Comparison of ENCODE assay signal across 23 cellular contexts in the genomic region with DNA sequence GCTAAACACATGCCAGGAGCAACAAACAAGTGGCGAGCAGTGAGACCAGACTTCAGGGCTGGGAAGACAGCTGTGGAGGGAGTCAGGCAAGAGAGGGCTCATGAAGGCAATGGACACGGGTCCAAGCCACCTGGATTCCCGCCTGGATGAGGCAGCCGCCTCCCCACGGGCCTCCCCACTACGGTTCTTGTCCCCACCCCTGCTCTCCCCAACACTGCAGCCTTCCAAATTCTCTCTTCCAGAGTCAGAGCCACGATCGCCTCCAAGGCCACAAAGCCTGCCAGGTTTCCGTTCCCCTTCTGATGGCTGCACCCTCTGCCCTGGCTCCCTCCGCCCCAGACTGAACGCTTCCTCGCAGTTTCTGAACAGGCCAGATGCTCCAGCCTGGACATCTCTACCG. TPM values are rescaled to one million over a fixed set of nuclear protein-coding genes. Genes with fewer than 3 reads are reported as not detected.
DNase-seq lines count a peak whose midpoint lies in the region; ATAC-seq, FAIRE-seq and TF ChIP-seq lines count a peak whose summit lies in the region.
"Had no signal": no experiment of that assay in that cellular context is flagged by ENCODE, and none has a peak within 500 bp of the region (broad histone marks: within the 10 kb centered on the region; RNA-seq: fewer than 3 reads in every experiment).

No MANE protein-coding gene starts in this region.

- no peak overlapping the region for H3K4me3 Mint-ChIP-seq in neural progenitor cell
- H3K4me3 Mint-ChIP-seq: CD14-positive monocyte; CD4-positive, alpha-beta T cell; CD8-positive, alpha-beta memory T cell; HFFc6 had no signal

- ATAC-seq in HG02571 (IDR thresholded peaks at IDR 0.05; ENCODE audit: unreplicated experiment) (no peak), HG03159 (IDR thresholded peaks at IDR 0.05; ENCODE audit: unreplicated experiment) (no peak)
- ATAC-seq: GM12878 had no signal

- no peaks in the 10 kb centered on the region for H3K79me1 ChIP-seq in H1 (ENCODE audit: low read depth, low read length)

- DNase-seq in H1 (ENCODE audit: low read depth in 1 of 2, low spot score in 2 of 2) (no peak), neural progenitor cell (ENCODE audit: low spot score) (no peak), MV-4-11 (lab: John Stamatoyannopoulos, UW) (no peak)
- DNase-seq: CD4-positive, alpha-beta T cell; CD8-positive, alpha-beta memory T cell; COR-L47; DMS 273 treated with DMSO at 0.1 percent for 48 hours; DMS79; EL; GDM1; GM23248; HFFc6 had no signal

- H2AK5ac ChIP-seq in H1 (ENCODE audit: low read depth, low read length) = no peak overlapping the region

- no peak overlapping the region for H2AFZ ChIP-seq in H1 (ENCODE audit: low read length)
- H2AFZ ChIP-seq in neural progenitor cell (replicated peaks) = no peak overlapping the region
- H2AFZ ChIP-seq: GM23248 had no signal

- no peaks in the 10 kb centered on the region for H3K9me3 Mint-ChIP-seq in neural progenitor cell

- H3K14ac ChIP-seq in H1 (ENCODE audit: insufficient read length) = no peak overlapping the region

- peaks cover 7% of the 10 kb centered on the region for H3K4me1 Mint-ChIP-seq in neural progenitor cell
- H3K4me1 Mint-ChIP-seq: CD14-positive monocyte; CD8-positive, alpha-beta memory T cell had no signal

- H3F3A ChIP-seq in neural progenitor cell (ENCODE audit: low read depth) = no peaks in the 10 kb centered on the region

- TF ChIP-seq POLR2A in H1 (IDR thresholded peaks at IDR 0.05; ENCODE audit: control extremely low read depth in 1 of 2, low read depth in 2 of 2, low read length in 2 of 2) = no peak

- H3K79me2 ChIP-seq in H1 (ENCODE audit: control insufficient read depth in 1 of 2, insufficient read depth in 2 of 2, low read length in 2 of 2) (no peaks in the 10 kb centered on the region), neural progenitor cell (ENCODE audit: low read depth) (no peaks in the 10 kb centered on the region)

- no peaks in the 10 kb centered on the region for H3K36me3 Mint-ChIP-seq in neural progenitor cell
- H3K36me3 Mint-ChIP-seq: CD14-positive monocyte; CD8-positive, alpha-beta memory T cell had no signal

- POLR2A ChIA-PET in H1 (lab: Charles Lee; ENCODE audit: partially characterized antibody) = no interaction called here

- no peak overlapping the region for H3K56ac ChIP-seq in H1 (replicated peaks; ENCODE audit: insufficient read length, low read depth, low read length)

- no peak overlapping the region for H2BK120ac ChIP-seq in H1 (replicated peaks; ENCODE audit: low read depth, low read length)

- no peak overlapping the region for H2BK12ac ChIP-seq in H1 (ENCODE audit: low read depth, low read length)

- no peak overlapping the region for H2BK15ac ChIP-seq in H1 (ENCODE audit: low read length)

- H3K23ac ChIP-seq in H1 (ENCODE audit: insufficient read length) = no peak overlapping the region

- peaks cover 18% of the 10 kb centered on the region for H3K27me3 Mint-ChIP-seq in neural progenitor cell (ENCODE audit: insufficient read depth, low read depth)
- H3K27me3 Mint-ChIP-seq: CD4-positive, alpha-beta T cell had no signal

- peaks cover 8% of the 10 kb centered on the region for H3K23me2 ChIP-seq in H1 (ENCODE audit: low read depth, low read length)

- H2BK5ac ChIP-seq in H1 (ENCODE audit: low read depth, low read length) = no peak overlapping the region

- H3K4ac ChIP-seq in H1 (replicated peaks; ENCODE audit: insufficient read length, low read depth, low read length) = no peak overlapping the region

- no peaks in the 10 kb centered on the region for H3K36me3 ChIP-seq in BLaER1 treated with 17β-estradiol and CSF1 and Interleukin-3, amounts not matched to agents 10 nM and 100 nM
- H3K36me3 ChIP-seq in H1 (ENCODE audit: control insufficient read depth in 2 of 4, insufficient read depth in 4 of 4, low read length in 3 of 4) (no peaks in the 10 kb centered on the region), neural progenitor cell (no peaks in the 10 kb centered on the region)
- H3K36me3 ChIP-seq: HAP-1 had no signal

- peak overlapping the region; percentile 48; the same call in 1 of the 2 replicates for H4K8ac ChIP-seq in H1 (ENCODE audit: extremely low read depth, insufficient read depth, low read length)

- TF ChIP-seq EP300 in H1 (IDR thresholded peaks at IDR 0.05; ENCODE audit: borderline replicate concordance in 1 of 2, low read depth in 2 of 2, low read length in 2 of 2) = no peak

- H4K5ac ChIP-seq in H1 (ENCODE audit: insufficient read length, low read depth, low read length) = no peak overlapping the region

- no peaks in the 10 kb centered on the region; a peak in 1 of 22 replicates for H4K20me1 ChIP-seq in BLaER1 treated with 17β-estradiol and CSF1 and Interleukin-3, amounts not matched to agents 10 nM and 100 nM
- H4K20me1 ChIP-seq in H1 (replicated peaks in 1 of 2; ENCODE audit: control insufficient read depth in 1 of 2, insufficient read depth in 2 of 2, low read length in 2 of 2) (peaks cover 0 to 6% of the 10 kb centered on the region in 2 experiments), neural progenitor cell (ENCODE audit: low read depth) (no peaks in the 10 kb centered on the region)

- H3K9ac ChIP-seq in BLaER1 treated with 17β-estradiol and CSF1 and Interleukin-3, amounts not matched to agents 10 nM and 100 nM = no peak overlapping the region
- H3K9ac ChIP-seq in H1 (replicated peaks in 1 of 4; ENCODE audit: extremely low read depth in 1 of 4, low read depth in 3 of 4, low read length in 3 of 4) = no peak overlapping the region
- H3K9ac ChIP-seq in neural progenitor cell = no peak overlapping the region
- H3K9ac ChIP-seq: GM23248 had no signal

- peaks cover 16 to 42% (median 28%) of the 10 kb centered on the region in 10 experiments for H3K4me1 ChIP-seq in BLaER1 treated with 17β-estradiol and CSF1 and Interleukin-3, amounts not matched to agents 10 nM and 100 nM
- H3K4me1 ChIP-seq in H1 (replicated peaks in 1 of 4; ENCODE audit: control insufficient read depth in 3 of 4, insufficient read depth in 4 of 4, low read length in 3 of 4) (no peaks in the 10 kb centered on the region; a peak in 1 of 7 replicates), neural progenitor cell (no peaks in the 10 kb centered on the region)
- H3K4me1 ChIP-seq: HAP-1 had no signal

- 93% methylated on average over 13 of the region's 13 CpGs; no CpG with 5 or more reads in 1 of the 2 experiments for WGBS in H1 (ENCODE audit: extremely low coverage in 1 of 2, insufficient coverage in 1 of 2, insufficient read length in 1 of 2, insufficient replicate concordance in 2 of 2, low coverage in 1 of 2, low lambda C conversion rate in 2 of 2, missing lambda C conversion rate in 1 of 2), 2 experiments

- TF ChIP-seq RAD21 in H1 (IDR thresholded peaks at IDR 0.05 in 1 of 2, conservative IDR thresholded peaks at IDR 0.05 in 1 of 2; ENCODE audit: low read depth in 2 of 2, low read length in 2 of 2) = no peak

- CTCF ChIA-PET in H1 (lab: Charles Lee; ENCODE audit: partially characterized antibody) = interaction anchor here (0.9 to 1.0 kb wide), 2 partner anchors 40 to 79 kb away, joined by 3 read pairs; no protein-coding TSS in a partner anchor

- H3K27me3 ChIP-seq in BLaER1 treated with 17β-estradiol and CSF1 and Interleukin-3, amounts not matched to agents 10 nM and 100 nM = no peaks in the 10 kb centered on the region
- H3K27me3 ChIP-seq in H1 (replicated peaks in 1 of 4; ENCODE audit: control insufficient read depth in 3 of 4, extremely low read depth in 1 of 4, insufficient read depth in 3 of 4, low read length in 3 of 4) (0 out of 7 replicates have a peak, but pooled peaks cover 0 to 3% (median 0%) of the 10 kb centered on the region in 4 experiments), neural progenitor cell (peaks cover 31% of the 10 kb centered on the region)

- H3K9me3 ChIP-seq in BLaER1 treated with 17β-estradiol and CSF1 and Interleukin-3, amounts not matched to agents 10 nM and 100 nM (replicated peaks in 1 of 11) = peaks cover 0 to 3% (median 0%) of the 10 kb centered on the region in 11 experiments; a peak in 1 of 22 replicates
- no peaks in the 10 kb centered on the region for H3K9me3 ChIP-seq in H1 (ENCODE audit: insufficient read depth in 2 of 2, low read depth in 1 of 2, low read length in 1 of 2)
- no peaks in the 10 kb centered on the region for H3K9me3 ChIP-seq in neural progenitor cell (ENCODE audit: low read depth)
- H3K9me3 ChIP-seq: HAP-1 had no signal

- H3K4me2 ChIP-seq in BLaER1 treated with 17β-estradiol and CSF1 and Interleukin-3, amounts not matched to agents 10 nM and 100 nM = peak overlapping the region; percentile 50 to 82 (median 70)
- H3K4me2 ChIP-seq in H1 (ENCODE audit: insufficient read depth in 1 of 2, low read depth in 2 of 2, low read length in 2 of 2) (no peak overlapping the region), neural progenitor cell (no peak overlapping the region)

- FAIRE-seq in H1 (lab: Jason Lieb, UNC) = no peak
- FAIRE-seq: D721Med, GM12878, GM19239 had no signal

- peak overlapping the region; percentile 38 for H3K27ac Mint-ChIP-seq in neural progenitor cell
- H3K27ac Mint-ChIP-seq: CD14-positive monocyte; CD4-positive, alpha-beta T cell; CD8-positive, alpha-beta memory T cell; HFFc6 had no signal

- H3K4me3 ChIP-seq in BLaER1 treated with 17β-estradiol and CSF1 and Interleukin-3, amounts not matched to agents 10 nM and 100 nM = no peak overlapping the region
- no peak overlapping the region for H3K4me3 ChIP-seq in H1 (ENCODE audit: extremely low read depth in 1 of 4, insufficient read depth in 2 of 4, low read depth in 3 of 4, low read length in 4 of 4)
- H3K4me3 ChIP-seq in neural progenitor cell = no peak overlapping the region
- H3K4me3 ChIP-seq: GM12878, GM23248, HAP-1 had no signal

- no peak overlapping the region for H2BK20ac ChIP-seq in H1 (ENCODE audit: low read length)

- no peak overlapping the region for H4K91ac ChIP-seq in H1 (replicated peaks; ENCODE audit: insufficient read length, low read length)

- no peak overlapping the region for H3K18ac ChIP-seq in H1 (ENCODE audit: extremely low read depth, low read length)

- peak overlapping the region in 2 of 11 experiments; percentile 24 to 30; a peak in 5 of 22 replicates for H3K27ac ChIP-seq in BLaER1 treated with 17β-estradiol and CSF1 and Interleukin-3, amounts not matched to agents 10 nM and 100 nM
- no peak overlapping the region for H3K27ac ChIP-seq in H1 (ENCODE audit: low read depth, low read length)
- H3K27ac ChIP-seq in neural progenitor cell = no peak overlapping the region
- H3K27ac ChIP-seq: GM23248 had no signal

- TF ChIP-seq CTCF in H1 (IDR thresholded peaks at IDR 0.05; ENCODE audit: control extremely low read depth in 1 of 3, insufficient read depth in 1 of 3, low read depth in 1 of 3, low read length in 3 of 3) = no peak
- no peak for TF ChIP-seq CTCF in neural progenitor cell (IDR thresholded peaks at IDR 0.05)

RNA-seq across cellular contexts. Expression of a gene that starts 36.1 kb away (rescaled TPM):
- not detected in 2 replicates for total RNA-seq in H1 (2021; fragmentation: NEBNext Ultra II Directional; extraction: Animal tissue kit (Norgen Biotek cat#: 25700))
- 0.02 TPM in 1 of 2 replicates, not detected in the other for polyA plus RNA-seq in H1 (2011; rRNA removed)
- polyA plus RNA-seq in H1 (2011; cell fraction: cytosol; rRNA removed) = not detected
- not detected for polyA plus RNA-seq in H1 (2011; cell fraction: nucleus; rRNA removed)
- polyA plus RNA-seq in H1 (2012, experiment 1 of 2) = not detected in 4 replicates
- polyA plus RNA-seq in H1 (2012, experiment 2 of 2) = not detected
- polyA plus RNA-seq in H1 (2013, experiment 1 of 2) = not detected
- not detected for polyA plus RNA-seq in H1 (2013, experiment 2 of 2)
- not detected in 2 replicates for polyA minus RNA-seq in H1 (2011; rRNA and poly(A)+ RNA removed)
- not detected for polyA minus RNA-seq in H1 (2011; cell fraction: cytosol; rRNA and poly(A)+ RNA removed)
- not detected for polyA minus RNA-seq in H1 (2011; cell fraction: nucleus; rRNA and poly(A)+ RNA removed)
- total RNA-seq in neural progenitor cell (ENCODE audit: low replicate concordance) = not detected in 2 replicates
- total RNA-seq: A172; A673; CD4-positive, alpha-beta T cell; CD8-positive, alpha-beta memory T cell; GM12878; GM23248; HFFc6 had no signal
- polyA plus RNA-seq: BJ; CD14-positive monocyte; CD8-positive, alpha-beta memory T cell; GM12878; GM23248 had no signal

Comparison
In these comparisons a context has a peak if more than half of its experiments do, and no peak if none do; other contexts are left out.
1. H3K4me2 ChIP-seq: peak in BLaER1 treated with 17β-estradiol and CSF1 and Interleukin-3, amounts not matched to agents 10 nM and 100 nM (11 of 11); none in H1 (0 of 2) and neural progenitor cell (single experiment).